ENCODE assay signal across 9 cellular contexts in the genomic region with DNA sequence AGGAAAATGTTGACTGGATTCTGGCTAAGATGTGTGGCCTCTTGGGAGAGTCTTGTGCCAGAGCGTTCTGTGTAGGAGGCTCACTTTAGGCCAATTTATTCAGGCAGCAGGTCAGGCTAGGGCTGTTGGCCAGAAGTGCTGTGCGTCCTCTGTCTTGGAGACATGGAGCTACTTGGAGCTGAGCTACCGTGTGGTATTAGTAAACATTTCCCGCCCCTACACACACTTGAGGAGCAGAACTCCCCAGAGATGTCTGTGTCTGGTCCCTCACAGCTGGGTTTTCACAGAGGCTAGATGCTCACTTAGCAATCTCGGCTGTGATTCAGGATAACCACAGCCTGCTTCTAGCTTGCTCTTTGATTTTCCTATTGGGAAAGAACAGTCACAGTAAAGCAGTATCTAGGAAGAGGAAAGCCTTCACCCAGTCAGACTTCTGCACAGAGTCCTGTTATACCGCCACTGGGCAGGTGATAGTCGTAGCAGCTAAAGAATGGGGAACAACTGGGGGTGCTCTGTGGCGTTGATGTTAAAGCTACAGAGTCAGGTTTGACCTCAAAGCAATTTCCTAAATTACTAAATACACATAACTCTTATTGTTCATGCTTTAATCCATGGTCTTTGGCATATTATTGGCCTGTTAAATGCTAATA.
DNase-seq lines count a peak whose midpoint lies in the region; ATAC-seq, FAIRE-seq and TF ChIP-seq lines count a peak whose summit lies in the region.
"Had no signal": no experiment of that assay in that cellular context is flagged by ENCODE, and none has a peak within 500 bp of the region (broad histone marks: within the 10 kb centered on the region; RNA-seq: fewer than 3 reads in every experiment).

No MANE protein-coding gene starts in this region.

- H3K27ac ChIP-seq in SK-N-MC (no peak overlapping the region), left ventricle myocardium inferior (replicated peaks) (peak overlapping the region; percentile 69), thoracic aorta (no peak overlapping the region)

- intact Hi-C loops in left ventricle myocardium inferior (cut with micrococcal nuclease): no loop called here

- H3K9me3 ChIP-seq in SK-N-MC (ENCODE audit: low read depth, low read length): no peaks in the 10 kb centered on the region
- no peaks in the 10 kb centered on the region for H3K9me3 ChIP-seq in left ventricle myocardium inferior (replicated peaks)
- no peaks in the 10 kb centered on the region for H3K9me3 ChIP-seq in thoracic aorta

- no peak overlapping the region for H3K9ac ChIP-seq in SK-N-MC (ENCODE audit: insufficient read length)

- ATAC-seq in GM18861 (IDR thresholded peaks at IDR 0.05; ENCODE audit: unreplicated experiment) (peak; percentile 54), HG02642 (IDR thresholded peaks at IDR 0.05; ENCODE audit: poor library complexity, unreplicated experiment) (peak; percentile 62), thoracic aorta (ENCODE audit: insufficient number of reproducible peaks, low FRiP score, low read depth) (peak; percentile 47)
- ATAC-seq: K562 had no signal

- DNase-seq in SK-N-MC (ENCODE audit: low read depth, low spot score) (peak; percentile 6), left ventricle myocardium inferior (peak; percentile 84), thoracic aorta (ENCODE audit: low spot score) (no peak), RPMI8226 (no peak), urothelium cell line (ENCODE audit: low spot score) (no peak), COLO668 (lab: John Stamatoyannopoulos, UW; ENCODE audit: unreplicated experiment) (no peak)

- H3K4me1 ChIP-seq in left ventricle myocardium inferior (peaks cover 42% of the 10 kb centered on the region), thoracic aorta (ENCODE audit: control insufficient read depth in 1 of 2, low read depth in 2 of 2) (peaks cover 20 to 29% of the 10 kb centered on the region in 2 donors)

- no peak overlapping the region for H3K4me3 ChIP-seq in SK-N-MC
- no peak overlapping the region for H3K4me3 ChIP-seq in left ventricle myocardium inferior
- H3K4me3 ChIP-seq in thoracic aorta: peak overlapping the region; percentile 32
- H3K4me3 ChIP-seq: K562 had no signal

- TF ChIP-seq CTCF in left ventricle myocardium inferior (IDR thresholded peaks at IDR 0.05; ENCODE audit: borderline replicate concordance): no peak
- no peak for TF ChIP-seq CTCF in thoracic aorta (IDR thresholded peaks at IDR 0.05)

- no peak for FAIRE-seq in urothelium cell line (lab: Jason Lieb, UNC)
- FAIRE-seq: K562 had no signal

- no peaks in the 10 kb centered on the region for H3K36me3 ChIP-seq in SK-N-MC (ENCODE audit: insufficient read depth, low read length)
- H3K36me3 ChIP-seq in left ventricle myocardium inferior: no peaks in the 10 kb centered on the region
- H3K36me3 ChIP-seq in thoracic aorta: no peaks in the 10 kb centered on the region

- no peaks in the 10 kb centered on the region for H3K27me3 ChIP-seq in left ventricle myocardium inferior (ENCODE audit: low read depth)
- H3K27me3 ChIP-seq in thoracic aorta (replicated peaks; ENCODE audit: insufficient read depth): no peaks in the 10 kb centered on the region

Comparison
In these comparisons a context has a peak if more than half of its experiments do, and no peak if none do; other contexts are left out.
1. DNase-seq: peak in SK-N-MC (single experiment) and left ventricle myocardium inferior (single experiment); none in thoracic aorta (single experiment), RPMI8226 (single experiment), urothelium cell line (single experiment) and COLO668 (single experiment).
2. Peak in every context shown above with its lines, with median percentiles within 50 percentile points of each other: ATAC-seq.